In the genomic region with DNA sequence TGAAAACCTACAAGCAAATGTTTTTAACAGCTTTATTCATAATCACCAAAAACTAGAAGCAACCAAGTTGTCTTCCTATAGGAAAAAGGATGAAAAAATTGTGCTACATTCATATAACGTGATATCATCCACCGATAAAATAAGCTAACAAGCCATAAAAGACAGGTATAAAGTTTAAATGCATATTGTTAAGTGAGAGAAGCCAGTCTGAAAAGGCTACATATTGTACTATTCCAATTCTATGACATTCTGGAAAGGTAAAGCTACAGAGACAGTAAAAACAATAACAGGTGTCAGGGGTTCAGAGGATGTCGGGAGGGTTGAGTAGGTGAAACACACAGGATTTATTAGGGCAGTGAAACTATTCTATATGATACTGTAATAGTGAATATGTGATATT, we compare ENCODE assay signal across 11 cellular contexts.
"Had no signal": no experiment of that assay in that cellular context is flagged by ENCODE, and none has a peak within 500 bp of the region (broad histone marks: within the 10 kb centered on the region; RNA-seq: fewer than 3 reads in every experiment).

No MANE protein-coding gene starts in this region.

- H3K4me2 ChIP-seq: GM23338 had no signal

- H3K9me3 ChIP-seq: HAP-1 had no signal

- H3K27ac ChIP-seq: GM23248 had no signal

- H3K4me1 ChIP-seq: HAP-1 had no signal

- DNase-seq: GM23248, GOT3, H7, H9, HCEC 1CT, HFFc6 had no signal

- FAIRE-seq: H1, H54 had no signal

- ATAC-seq: GM23338, HCT116 had no signal

- H3K36me3 ChIP-seq: HAP-1 had no signal

- H3K4me3 ChIP-seq: GM23248, GM23338, HAP-1 had no signal
